1 cellular context compared by ENCODE assay signal in the genomic region with DNA sequence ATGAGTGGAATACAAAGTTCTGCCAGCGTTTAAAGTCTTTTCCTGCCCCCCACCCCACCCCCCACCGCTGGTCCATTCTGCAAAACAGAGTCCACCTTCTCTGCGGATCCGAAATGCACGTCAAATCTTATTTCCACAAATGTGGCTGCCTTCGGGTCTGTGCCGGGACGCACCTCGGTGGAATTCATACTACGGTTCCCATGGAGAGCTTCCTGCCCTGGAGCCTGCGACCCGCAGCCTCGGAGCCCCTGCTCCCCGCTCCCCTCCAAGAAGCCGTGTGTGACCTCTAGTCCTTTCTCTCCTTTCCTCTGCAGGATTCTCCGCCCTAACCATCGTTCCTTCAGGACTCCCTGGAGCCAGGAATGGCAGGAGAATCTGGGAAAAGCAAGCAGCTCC.
TF ChIP-seq lines count a peak whose summit lies in the region.

No MANE protein-coding gene starts in this region.

TF ChIP-seq in WTC11, 78 proteins besides CTCF, POLR2A, EP300 and RAD21 (continued from another document):
- TF ChIP-seq, protein P1, sequence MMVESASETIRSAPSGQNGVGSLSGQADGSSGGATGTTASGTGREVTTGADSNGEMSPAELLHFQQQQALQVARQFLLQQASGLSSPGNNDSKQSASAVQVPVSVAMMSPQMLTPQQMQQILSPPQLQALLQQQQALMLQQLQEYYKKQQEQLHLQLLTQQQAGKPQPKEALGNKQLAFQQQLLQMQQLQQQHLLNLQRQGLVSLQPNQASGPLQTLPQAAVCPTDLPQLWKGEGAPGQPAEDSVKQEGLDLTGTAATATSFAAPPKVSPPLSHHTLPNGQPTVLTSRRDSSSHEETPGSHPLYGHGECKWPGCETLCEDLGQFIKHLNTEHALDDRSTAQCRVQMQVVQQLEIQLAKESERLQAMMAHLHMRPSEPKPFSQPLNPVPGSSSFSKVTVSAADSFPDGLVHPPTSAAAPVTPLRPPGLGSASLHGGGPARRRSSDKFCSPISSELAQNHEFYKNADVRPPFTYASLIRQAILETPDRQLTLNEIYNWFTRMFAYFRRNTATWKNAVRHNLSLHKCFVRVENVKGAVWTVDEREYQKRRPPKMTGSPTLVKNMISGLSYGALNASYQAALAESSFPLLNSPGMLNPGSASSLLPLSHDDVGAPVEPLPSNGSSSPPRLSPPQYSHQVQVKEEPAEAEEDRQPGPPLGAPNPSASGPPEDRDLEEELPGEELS (CRISPR knock-in tag; IDR thresholded peaks at IDR 0.05) = no peak
- TF ChIP-seq, protein P2, sequence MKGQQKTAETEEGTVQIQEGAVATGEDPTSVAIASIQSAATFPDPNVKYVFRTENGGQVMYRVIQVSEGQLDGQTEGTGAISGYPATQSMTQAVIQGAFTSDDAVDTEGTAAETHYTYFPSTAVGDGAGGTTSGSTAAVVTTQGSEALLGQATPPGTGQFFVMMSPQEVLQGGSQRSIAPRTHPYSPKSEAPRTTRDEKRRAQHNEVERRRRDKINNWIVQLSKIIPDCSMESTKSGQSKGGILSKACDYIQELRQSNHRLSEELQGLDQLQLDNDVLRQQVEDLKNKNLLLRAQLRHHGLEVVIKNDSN (CRISPR knock-in tag; IDR thresholded peaks at IDR 0.05) = no peak
- TF ChIP-seq CREB1 (CRISPR knock-in tag; IDR thresholded peaks at IDR 0.05) (no peak), ZNF121 (CRISPR knock-in tag; IDR thresholded peaks at IDR 0.05) (no peak), ZNF396 (CRISPR knock-in tag; IDR thresholded peaks at IDR 0.05; ENCODE audit: borderline replicate concordance) (no peak)
